9 cellular contexts compared by ENCODE assay signal in the genomic region with DNA sequence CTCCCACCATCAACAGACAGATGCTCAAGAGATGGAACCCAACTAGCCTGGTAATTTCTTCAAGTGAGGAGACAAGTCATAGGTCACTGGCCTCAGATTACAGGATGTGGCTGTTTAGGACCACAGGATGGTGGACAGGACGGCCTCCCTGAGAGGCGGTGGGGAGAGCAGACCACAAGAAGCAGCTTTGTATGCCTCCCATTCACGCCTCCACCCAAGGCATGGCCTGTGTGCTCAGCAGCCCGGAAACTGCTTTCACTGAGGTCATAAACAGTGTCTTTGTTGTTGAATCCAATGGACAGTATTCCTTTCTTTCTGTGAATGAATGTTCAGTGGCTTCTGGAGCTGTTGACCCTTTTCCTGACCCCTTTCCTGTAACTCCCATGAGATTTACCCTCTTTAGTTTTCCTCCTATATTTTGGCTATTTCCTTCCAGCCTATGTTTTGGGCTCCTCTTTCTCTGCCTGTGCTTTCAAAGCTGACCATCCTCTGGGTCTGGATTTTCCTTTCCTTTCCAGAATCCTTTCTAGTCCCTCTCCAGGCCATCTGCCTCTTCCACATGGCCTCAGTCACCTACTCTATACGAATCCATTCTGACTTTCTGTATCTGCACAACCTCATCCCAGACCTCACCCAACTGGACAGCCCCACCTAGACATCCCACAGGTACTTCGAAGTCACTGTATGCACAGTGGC. TPM values are rescaled to one million over a fixed set of nuclear protein-coding genes. Genes with fewer than 3 reads are reported as not detected.
DNase-seq lines count a peak whose midpoint lies in the region; ATAC-seq and TF ChIP-seq lines count a peak whose summit lies in the region.
"Had no signal": no experiment of that assay in that cellular context is flagged by ENCODE, and none has a peak within 500 bp of the region (broad histone marks: within the 10 kb centered on the region; RNA-seq: fewer than 3 reads in every experiment).

No MANE protein-coding gene starts in this region.

- no peak overlapping the region for H3K4me3 ChIP-seq in mammary epithelial cell (replicated peaks in 1 of 3; ENCODE audit: insufficient read depth in 1 of 3, low read depth in 2 of 3, low read length in 3 of 3)
- H3K4me3 ChIP-seq in colonic mucosa, result no peak overlapping the region
- H3K4me3 ChIP-seq: SK-N-MC had no signal

- peak; percentile 82 for ATAC-seq in GM19035 (IDR thresholded peaks at IDR 0.05; ENCODE audit: unreplicated experiment)
- ATAC-seq in HG03175 (IDR thresholded peaks at IDR 0.05; ENCODE audit: unreplicated experiment), result peak; percentile 94
- peak; percentile 63 for ATAC-seq in effector memory CD8-positive, alpha-beta T cell (replicated peaks)
- no peak for ATAC-seq in GM21786 (IDR thresholded peaks at IDR 0.05; ENCODE audit: unreplicated experiment)
- no peak for ATAC-seq in GM21515 (IDR thresholded peaks at IDR 0.05; ENCODE audit: unreplicated experiment)

- CTCF ChIA-PET in mammary epithelial cell (lab: Charles Lee; ENCODE audit: low non-redundant PET), result no interaction called here

- H3K27me3 ChIP-seq in mammary epithelial cell (ENCODE audit: insufficient read depth, low read length) (no peaks in the 10 kb centered on the region), colonic mucosa (no peaks in the 10 kb centered on the region)

- dilution Hi-C loops in mammary epithelial cell (cut with HindIII; ENCODE audit: low sequenced_read_pairs), result no loop called here

- no peaks in the 10 kb centered on the region for H3K9me3 ChIP-seq in mammary epithelial cell (replicated peaks; ENCODE audit: insufficient read depth, low read length)
- no peaks in the 10 kb centered on the region for H3K9me3 ChIP-seq in colonic mucosa

- peaks cover under 1% of the 10 kb centered on the region for H3K4me1 ChIP-seq in mammary epithelial cell (ENCODE audit: insufficient read depth, low read length)
- H3K4me1 ChIP-seq in colonic mucosa, result no peaks in the 10 kb centered on the region

- H3K27me3 Mint-ChIP-seq in effector memory CD8-positive, alpha-beta T cell, result peaks cover 5 to 17% of the 10 kb centered on the region in 2 donors

- H3K27ac ChIP-seq in mammary epithelial cell (ENCODE audit: insufficient read depth, low read depth, low read length), result no peak overlapping the region
- H3K27ac ChIP-seq in colonic mucosa, result no peak overlapping the region
- H3K27ac ChIP-seq: SK-N-MC had no signal

- no peak overlapping the region for H3K4me2 ChIP-seq in mammary epithelial cell (ENCODE audit: insufficient read depth, low read depth, low read length)

- no peak overlapping the region for H3K4me3 Mint-ChIP-seq in effector memory CD8-positive, alpha-beta T cell

- no peaks in the 10 kb centered on the region for H4K20me1 ChIP-seq in mammary epithelial cell (ENCODE audit: insufficient read depth, low read length)

- TF ChIP-seq CTCF in mammary epithelial cell (conservative IDR thresholded peaks at IDR 0.05 in 1 of 2, IDR thresholded peaks at IDR 0.05 in 1 of 2; ENCODE audit: extremely low read depth in 1 of 2, insufficient read depth in 1 of 2, low read depth in 1 of 2, low read length in 2 of 2), result no peak
- TF ChIP-seq CTCF in colonic mucosa (IDR thresholded peaks at IDR 0.05), result no peak

- H2AFZ ChIP-seq in mammary epithelial cell (ENCODE audit: low read depth, low read length), result no peak overlapping the region

- 91% methylated on average over 6 of the region's 6 CpGs for WGBS in mammary epithelial cell (ENCODE audit: low coverage, missing lambda C conversion rate)

- H3K27ac Mint-ChIP-seq in effector memory CD8-positive, alpha-beta T cell, result peak overlapping the region in 1 of 2 donors; percentile 9

- DNase-seq in effector memory CD8-positive, alpha-beta T cell, result no peak
- DNase-seq in retina (peak; percentile 20), mammary epithelial cell (no peak), colonic mucosa (no peak)

- in situ Hi-C loops in mammary epithelial cell (cut with MboI; ENCODE audit: low sequenced_read_pairs in 2 of 2), result no loop called here

- no TSS peak for BruUV-seq in mammary epithelial cell (replicated peaks; lab: Mats Ljungman, UMichigan)

- H3K4me1 Mint-ChIP-seq in effector memory CD8-positive, alpha-beta T cell (ENCODE audit: low read depth in 2 of 2), result peaks cover 16 to 19% of the 10 kb centered on the region in 2 donors

- intact Hi-C loops in mammary epithelial cell (cut with micrococcal nuclease), result no loop called here
- intact Hi-C loops in colonic mucosa (cut with DNase I), result no loop called here

- H3K9me3 Mint-ChIP-seq in effector memory CD8-positive, alpha-beta T cell, result no peaks in the 10 kb centered on the region

- H3K36me3 Mint-ChIP-seq in effector memory CD8-positive, alpha-beta T cell (ENCODE audit: insufficient read depth), result no peaks in the 10 kb centered on the region

- H3K9ac ChIP-seq in mammary epithelial cell (ENCODE audit: insufficient read depth, low read length) (no peak overlapping the region), colonic mucosa (ENCODE audit: low read depth in 2 of 2, low read length in 2 of 2) (no peak overlapping the region)

- H3K79me2 ChIP-seq in mammary epithelial cell (ENCODE audit: insufficient read depth, low read length), result no peaks in the 10 kb centered on the region

- H3K36me3 ChIP-seq in mammary epithelial cell (ENCODE audit: insufficient read depth, low read length) (no peaks in the 10 kb centered on the region), colonic mucosa (no peaks in the 10 kb centered on the region)

RNA-seq across cellular contexts. Expression of gene INPP5F, which starts 32.4 kb away (rescaled TPM):
- 10 to 100 TPM; 19.3 to 22.1 TPM for total RNA-seq in mammary epithelial cell
- polyA plus RNA-seq in mammary epithelial cell, result 9.8 TPM
- polyA minus RNA-seq in mammary epithelial cell, result 12.5 TPM
- total RNA-seq in colonic mucosa, result 10 to 100 TPM; 12.6 to 15.6 TPM

RNA-seq across cellular contexts. Expression of gene BAG3, which starts 42.2 kb away (rescaled TPM):
- total RNA-seq in mammary epithelial cell, result 100 to 1,000 TPM in 1 of 2 donors, 10 to 100 TPM in 1; 41.0 to 117 TPM
- 43.5 TPM for polyA plus RNA-seq in mammary epithelial cell
- polyA minus RNA-seq in mammary epithelial cell, result 89.4 TPM
- 10 to 100 TPM; 30.4 to 48.9 TPM for total RNA-seq in colonic mucosa

Comparison
In these comparisons a context has a peak if more than half of its experiments do, and no peak if none do; other contexts are left out.
1. ATAC-seq: peak in GM19035 (single experiment), HG03175 (single experiment) and effector memory CD8-positive, alpha-beta T cell (single experiment); none in GM21786 (single experiment) and GM21515 (single experiment).